Comparison of ENCODE assay signal across 21 cellular contexts in the genomic region with DNA sequence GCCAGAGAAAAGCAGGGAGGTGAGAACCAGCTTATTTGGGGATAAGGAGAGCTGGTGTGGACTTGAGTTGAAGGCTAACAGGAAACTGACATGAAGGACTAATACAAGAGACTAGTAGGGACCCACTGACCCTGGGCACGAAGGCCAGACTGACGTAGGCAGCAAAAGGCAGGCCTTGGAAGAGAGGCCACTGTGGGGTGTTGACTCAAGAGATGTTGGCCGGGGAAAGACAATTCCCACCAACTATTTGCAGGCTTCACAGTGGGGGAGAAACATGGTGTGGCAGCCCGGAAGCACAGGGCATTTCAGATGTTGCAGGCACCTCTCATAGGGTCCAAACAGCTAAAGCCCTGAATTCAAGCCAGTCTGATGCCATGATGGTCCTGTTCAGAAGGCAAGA. TPM values are rescaled to one million over a fixed set of nuclear protein-coding genes. Genes with fewer than 3 reads are reported as not detected.
DNase-seq lines count a peak whose midpoint lies in the region; ATAC-seq and TF ChIP-seq lines count a peak whose summit lies in the region.
"Had no signal": no experiment of that assay in that cellular context is flagged by ENCODE, and none has a peak within 500 bp of the region (broad histone marks: within the 10 kb centered on the region; RNA-seq: fewer than 3 reads in every experiment).

No MANE protein-coding gene starts in this region.

- CTCF ChIA-PET in activated naive CD4-positive, alpha-beta T cell treated with anti-CD3 and anti-CD28 coated beads, Interleukin-2, amount 10 ng/mL, durations not matched to agents 7 days and 5 days (lab: Charles Lee), result no interaction called here

- no peaks in the 10 kb centered on the region for H3K27me3 Mint-ChIP-seq in activated naive CD4-positive, alpha-beta T cell treated with anti-CD3 and anti-CD28 coated beads, Interleukin-2, amount 10 ng/mL, durations not matched to agents 7 days and 5 days
- no peaks in the 10 kb centered on the region for H3K27me3 Mint-ChIP-seq in stimulated activated naive CD8-positive, alpha-beta T cell treated with anti-CD3 and anti-CD28 coated beads, Interleukin-15, Interleukin-2, amounts not matched to agents 100 ng/mL and 50 ng/mL, for 24 hours
- no peaks in the 10 kb centered on the region for H3K27me3 Mint-ChIP-seq in stimulated activated naive CD8-positive, alpha-beta T cell treated with anti-CD3 and anti-CD28 coated beads, Interleukin-15, amount 100 ng/mL, for 72 hours
- H3K27me3 Mint-ChIP-seq in memory B cell, result no peaks in the 10 kb centered on the region
- peaks cover 2% of the 10 kb centered on the region for H3K27me3 Mint-ChIP-seq in glutamatergic neuron (ENCODE audit: unreplicated experiment)

- peaks cover 28% of the 10 kb centered on the region for H3K36me3 Mint-ChIP-seq in activated naive CD4-positive, alpha-beta T cell treated with anti-CD3 and anti-CD28 coated beads, Interleukin-2, amount 10 ng/mL, durations not matched to agents 7 days and 5 days
- peaks cover 25% of the 10 kb centered on the region for H3K36me3 Mint-ChIP-seq in stimulated activated naive CD8-positive, alpha-beta T cell treated with anti-CD3 and anti-CD28 coated beads, Interleukin-15, Interleukin-2, amounts not matched to agents 100 ng/mL and 50 ng/mL, for 24 hours (ENCODE audit: low read depth)
- peaks cover 23% of the 10 kb centered on the region for H3K36me3 Mint-ChIP-seq in memory B cell
- H3K36me3 Mint-ChIP-seq in glutamatergic neuron (ENCODE audit: unreplicated experiment), result no peaks in the 10 kb centered on the region

- H3K4me3 Mint-ChIP-seq in activated naive CD4-positive, alpha-beta T cell treated with anti-CD3 and anti-CD28 coated beads, Interleukin-2, amount 10 ng/mL, durations not matched to agents 7 days and 5 days, result no peak overlapping the region
- H3K4me3 Mint-ChIP-seq in stimulated activated naive CD8-positive, alpha-beta T cell treated with anti-CD3 and anti-CD28 coated beads, Interleukin-15, Interleukin-2, amounts not matched to agents 100 ng/mL and 50 ng/mL, for 24 hours, result no peak overlapping the region
- H3K4me3 Mint-ChIP-seq in stimulated activated naive CD8-positive, alpha-beta T cell treated with anti-CD3 and anti-CD28 coated beads, Interleukin-15, amount 100 ng/mL, for 72 hours, result no peak overlapping the region
- no peak overlapping the region for H3K4me3 Mint-ChIP-seq in memory B cell
- H3K4me3 Mint-ChIP-seq in glutamatergic neuron (ENCODE audit: unreplicated experiment), result no peak overlapping the region

- peaks cover 8% of the 10 kb centered on the region for H3K4me1 Mint-ChIP-seq in activated naive CD4-positive, alpha-beta T cell treated with anti-CD3 and anti-CD28 coated beads, Interleukin-2, amount 10 ng/mL, durations not matched to agents 7 days and 5 days
- peaks cover 3% of the 10 kb centered on the region for H3K4me1 Mint-ChIP-seq in stimulated activated naive CD8-positive, alpha-beta T cell treated with anti-CD3 and anti-CD28 coated beads, Interleukin-15, Interleukin-2, amounts not matched to agents 100 ng/mL and 50 ng/mL, for 24 hours (ENCODE audit: low read depth)
- peaks cover 11% of the 10 kb centered on the region for H3K4me1 Mint-ChIP-seq in stimulated activated naive CD8-positive, alpha-beta T cell treated with anti-CD3 and anti-CD28 coated beads, Interleukin-15, amount 100 ng/mL, for 72 hours
- peaks cover 2% of the 10 kb centered on the region for H3K4me1 Mint-ChIP-seq in memory B cell
- peaks cover 5% of the 10 kb centered on the region for H3K4me1 Mint-ChIP-seq in glutamatergic neuron (ENCODE audit: low read depth, unreplicated experiment)

- no peak for ATAC-seq in stimulated activated naive CD8-positive, alpha-beta T cell treated with anti-CD3 and anti-CD28 coated beads, Interleukin-15, amount 100 ng/mL, for 72 hours
- ATAC-seq in memory B cell (ENCODE audit: low read depth), result no peak
- ATAC-seq: HepG2 had no signal

- DNase-seq in activated naive CD4-positive, alpha-beta T cell treated with anti-CD3 and anti-CD28 coated beads, Interleukin-2, amount 10 ng/mL, durations not matched to agents 7 days and 5 days, result no peak
- no peak for DNase-seq in activated naive CD4-positive, alpha-beta T cell treated with anti-CD3 and anti-CD28 coated beads, Interleukin-2, amount 50 U/mL, for 16 hours
- no peak for DNase-seq in stimulated activated naive CD8-positive, alpha-beta T cell treated with anti-CD3 and anti-CD28 coated beads, Interleukin-15, amount 100 ng/mL, for 72 hours
- DNase-seq in memory B cell (ENCODE audit: low spot score in 2 of 2), result no peak
- DNase-seq in glutamatergic neuron, result no peak
- no peak for DNase-seq in SW 1271 (lab: John Stamatoyannopoulos, UW)
- DNase-seq: CD4-positive, CD25-positive, alpha-beta regulatory T cell; DMS53; Kasumi-1; NCI-H1092 treated with DMSO at 0.1 percent for 48 hours; NCI-H1436; NCI-H187; NCI-H2081 treated with DMSO at 0.1 percent for 48 hours; NCI-H2171; NCI-H226; NCI-H510A; NCI-H69; SHP77 had no signal

- TF ChIP-seq CTCF in glutamatergic neuron (IDR thresholded peaks at IDR 0.05; ENCODE audit: partially characterized antibody, unreplicated experiment), result no peak

- H3K27ac Mint-ChIP-seq in activated naive CD4-positive, alpha-beta T cell treated with anti-CD3 and anti-CD28 coated beads, Interleukin-2, amount 10 ng/mL, durations not matched to agents 7 days and 5 days, result peak overlapping the region; percentile 45
- peak overlapping the region; percentile 52 for H3K27ac Mint-ChIP-seq in stimulated activated naive CD8-positive, alpha-beta T cell treated with anti-CD3 and anti-CD28 coated beads, Interleukin-15, Interleukin-2, amounts not matched to agents 100 ng/mL and 50 ng/mL, for 24 hours
- H3K27ac Mint-ChIP-seq in stimulated activated naive CD8-positive, alpha-beta T cell treated with anti-CD3 and anti-CD28 coated beads, Interleukin-15, amount 100 ng/mL, for 72 hours, result peak overlapping the region in 1 of 2 donors; percentile 81
- H3K27ac Mint-ChIP-seq in memory B cell (peak overlapping the region; percentile 67), glutamatergic neuron (ENCODE audit: unreplicated experiment) (no peak overlapping the region)

- H3K9me3 Mint-ChIP-seq in activated naive CD4-positive, alpha-beta T cell treated with anti-CD3 and anti-CD28 coated beads, Interleukin-2, amount 10 ng/mL, durations not matched to agents 7 days and 5 days, result no peaks in the 10 kb centered on the region
- no peaks in the 10 kb centered on the region for H3K9me3 Mint-ChIP-seq in stimulated activated naive CD8-positive, alpha-beta T cell treated with anti-CD3 and anti-CD28 coated beads, Interleukin-15, Interleukin-2, amounts not matched to agents 100 ng/mL and 50 ng/mL, for 24 hours
- H3K9me3 Mint-ChIP-seq in stimulated activated naive CD8-positive, alpha-beta T cell treated with anti-CD3 and anti-CD28 coated beads, Interleukin-15, amount 100 ng/mL, for 72 hours, result no peaks in the 10 kb centered on the region
- H3K9me3 Mint-ChIP-seq in memory B cell (no peaks in the 10 kb centered on the region), glutamatergic neuron (ENCODE audit: unreplicated experiment) (no peaks in the 10 kb centered on the region)

RNA-seq across cellular contexts. Expression of a gene that starts 24.4 kb away (rescaled TPM):
- total RNA-seq in glutamatergic neuron (ENCODE audit: unreplicated experiment), result 0.37 TPM
- total RNA-seq: CD4-positive, CD25-positive, alpha-beta regulatory T cell; M059J had no signal
